Comparison of ENCODE assay signal across 1 cellular context in genomic region chr15:34329006-34329405, GRCh38.
TF ChIP-seq lines count a peak whose summit lies in the region.

No MANE protein-coding gene starts in this region.

TF ChIP-seq in HepG2, 621 proteins besides CTCF, POLR2A, EP300 and RAD21:
- no peak for TF ChIP-seq ZNF510 (CRISPR knock-in tag; IDR thresholded peaks at IDR 0.05; ENCODE audit: low read depth)
- no peak for TF ChIP-seq ZNF260 (CRISPR knock-in tag; IDR thresholded peaks at IDR 0.05; ENCODE audit: borderline replicate concordance, low read depth)
TF ChIP-seq in HepG2: peak in this region for 0.
